ENCODE assay signal across 8 cellular contexts in genomic region chr10:12500406-12501303, GRCh38.
DNase-seq lines count a peak whose midpoint lies in the region; ATAC-seq and TF ChIP-seq lines count a peak whose summit lies in the region.

No MANE protein-coding gene starts in this region.

- no peak overlapping the region for H2BK5ac ChIP-seq in IMR-90 (ENCODE audit: low read depth, low read length, poor library complexity, severe bottlenecking)

- H2BK120ac ChIP-seq in IMR-90 (ENCODE audit: low read depth, low read length), result no peak overlapping the region

- H2AK5ac ChIP-seq in IMR-90 (ENCODE audit: low read depth, low read length), result no peak overlapping the region

- no peak overlapping the region for H3K23ac ChIP-seq in IMR-90 (ENCODE audit: low read depth, low read length)

- no peak overlapping the region for H3K56ac ChIP-seq in IMR-90 (ENCODE audit: extremely low read depth, insufficient read depth, low read length)

- H2BK20ac ChIP-seq in IMR-90 (ENCODE audit: low read depth, low read length), result no peak overlapping the region

- no peak overlapping the region for H3K4ac ChIP-seq in IMR-90 (ENCODE audit: low read depth, low read length)

- H3K9me1 ChIP-seq in IMR-90 (ENCODE audit: insufficient read depth, low read length), result no peaks in the 10 kb centered on the region

- no peaks in the 10 kb centered on the region for H4K20me1 ChIP-seq in IMR-90 (ENCODE audit: insufficient read depth, low read length)

- H3K4me3 ChIP-seq in IMR-90 (ENCODE audit: insufficient read depth, low read depth, low read length) (no peak overlapping the region), right atrium auricular region (no peak overlapping the region), uterus (no peak overlapping the region)

- H3K4me1 ChIP-seq in IMR-90 (ENCODE audit: control insufficient read depth, insufficient read depth, low read length) (peaks cover 5% of the 10 kb centered on the region; the same call in 1 of the 2 replicates), right atrium auricular region (peaks cover 0 to 41% of the 10 kb centered on the region in 2 donors), uterus (no peaks in the 10 kb centered on the region)

- H2AK9ac ChIP-seq in IMR-90 (replicated peaks; ENCODE audit: low read depth, low read length, poor library complexity), result no peak overlapping the region

- H3K18ac ChIP-seq in IMR-90 (ENCODE audit: low read depth, low read length), result no peak overlapping the region

- CTCF ChIA-PET in CD4-positive, alpha-beta T cell (lab: Charles Lee), result interaction anchor here (0.6 kb wide), 1 partner anchor 38 kb away, joined by 3 read pairs; no protein-coding TSS in a partner anchor
- CTCF ChIA-PET in IMR-90 (lab: Yijun Ruan, JAX), result no interaction called here

- no peaks in the 10 kb centered on the region for H3K27me3 ChIP-seq in CD4-positive, alpha-beta T cell (ENCODE audit: control insufficient read depth, insufficient read depth, low read length)
- H3K27me3 ChIP-seq in IMR-90 (ENCODE audit: control insufficient read depth, insufficient read depth, low read length) (no peaks in the 10 kb centered on the region; the same call in 1 of the 2 replicates), right atrium auricular region (no peaks in the 10 kb centered on the region), uterus (no peaks in the 10 kb centered on the region)

- H3K9ac ChIP-seq in IMR-90 (ENCODE audit: low read depth, low read length), result no peak overlapping the region

- no peaks in the 10 kb centered on the region for H3K36me3 Mint-ChIP-seq in CD4-positive, alpha-beta T cell (ENCODE audit: low read depth)

- no peak for ATAC-seq in CD4-positive, alpha-beta T cell (ENCODE audit: poor library complexity)
- ATAC-seq in IMR-90 (ENCODE audit: low read depth) (peak; percentile 64), GM19324 (IDR thresholded peaks at IDR 0.05; ENCODE audit: low FRiP score, unreplicated experiment) (no peak), GM21360 (IDR thresholded peaks at IDR 0.05; ENCODE audit: unreplicated experiment) (no peak)

- no peak overlapping the region for H4K91ac ChIP-seq in IMR-90 (ENCODE audit: insufficient read depth, low read depth, low read length)

- no peaks in the 10 kb centered on the region for H3K9me3 ChIP-seq in CD4-positive, alpha-beta T cell (ENCODE audit: control insufficient read depth, low read length)
- H3K9me3 ChIP-seq in IMR-90 (ENCODE audit: control insufficient read depth, insufficient read depth, low read length), result no peaks in the 10 kb centered on the region
- H3K9me3 ChIP-seq in right atrium auricular region, result no peaks in the 10 kb centered on the region
- no peaks in the 10 kb centered on the region for H3K9me3 ChIP-seq in uterus

- H3K27ac ChIP-seq in CD4-positive, alpha-beta T cell (ENCODE audit: low read depth, low read length), result no peak overlapping the region
- H3K27ac ChIP-seq in IMR-90 (ENCODE audit: insufficient read depth, low read length), result no peak overlapping the region
- no peak overlapping the region for H3K27ac ChIP-seq in right atrium auricular region
- no peak overlapping the region for H3K27ac ChIP-seq in uterus

- no peaks in the 10 kb centered on the region for H3K27me3 Mint-ChIP-seq in CD4-positive, alpha-beta T cell

- H3K36me3 ChIP-seq in IMR-90 (ENCODE audit: control insufficient read depth, insufficient read depth, low read length) (no peaks in the 10 kb centered on the region), right atrium auricular region (no peaks in the 10 kb centered on the region), uterus (no peaks in the 10 kb centered on the region)

- TF ChIP-seq CTCF in CD4-positive, alpha-beta T cell (IDR thresholded peaks at IDR 0.05), result no peak
- TF ChIP-seq CTCF in IMR-90 (conservative IDR thresholded peaks at IDR 0.05; ENCODE audit: low read depth, low read length) (no peak), right atrium auricular region (IDR thresholded peaks at IDR 0.05) (no peak), uterus (IDR thresholded peaks at IDR 0.05) (no peak)

- H3K9me3 Mint-ChIP-seq in CD4-positive, alpha-beta T cell, result no peaks in the 10 kb centered on the region

- no peak overlapping the region for H2BK15ac ChIP-seq in IMR-90 (ENCODE audit: low read depth, low read length)

- 50% methylated on average over 1 of the region's 7 CpGs; no CpG with 5 or more reads in 1 of the 2 experiments for WGBS in IMR-90 (ENCODE audit: extremely low coverage in 2 of 2, insufficient read length in 1 of 2), 2 experiments

- H3K4me3 Mint-ChIP-seq in CD4-positive, alpha-beta T cell, result no peak overlapping the region

- TF ChIP-seq RAD21 in IMR-90 (IDR thresholded peaks at IDR 0.05; ENCODE audit: low read length), result no peak

- peaks cover 72% of the 10 kb centered on the region for H3K4me1 Mint-ChIP-seq in CD4-positive, alpha-beta T cell (ENCODE audit: low read depth)

- no peak for DNase-seq in CD4-positive, alpha-beta T cell
- DNase-seq in IMR-90 (no peak), RPMI8226 (peak; percentile 20), right atrium auricular region (ENCODE audit: low spot score) (peak; percentile 53), uterus (no peak)
- DNase-seq in activated CD4-positive, CD25-positive, alpha-beta regulatory T cell (lab: John Stamatoyannopoulos, UW), result no peak

- H3K79me1 ChIP-seq in IMR-90 (ENCODE audit: low read depth in 1 of 2, low read length in 2 of 2), result no peaks in the 10 kb centered on the region

- BruUV-seq in IMR-90 (replicated peaks; lab: Mats Ljungman, UMichigan), result no TSS peak

- dilution Hi-C loops in IMR-90 (cut with HindIII; ENCODE audit: low sequenced_read_pairs, unreplicated experiment), result no loop called here

- H4K5ac ChIP-seq in IMR-90 (ENCODE audit: low read depth, low read length), result no peak overlapping the region

- POLR2A ChIA-PET in CD4-positive, alpha-beta T cell (lab: Charles Lee), result no interaction called here
- POLR2A ChIA-PET in IMR-90 (lab: Charles Lee; ENCODE audit: unreplicated experiment), result no interaction called here

- no peak overlapping the region for H2AFZ ChIP-seq in IMR-90 (replicated peaks; ENCODE audit: low read length, poor library complexity)

- H3K4me2 ChIP-seq in IMR-90 (ENCODE audit: low read depth, low read length), result peak overlapping the region; percentile 52; the same call in 1 of the 2 replicates

- H3K14ac ChIP-seq in IMR-90 (replicated peaks; ENCODE audit: low read depth, low read length), result no peak overlapping the region

- no peak overlapping the region for H4K8ac ChIP-seq in IMR-90 (ENCODE audit: low read depth in 2 of 2, low read length in 2 of 2)

- peak overlapping the region; percentile 37 for H3K27ac Mint-ChIP-seq in CD4-positive, alpha-beta T cell

- intact Hi-C loops in CD4-positive, alpha-beta T cell (cut with DNase I, micrococcal nuclease), result no loop called here
- intact Hi-C loops in IMR-90 (cut with micrococcal nuclease), result no loop called here
- intact Hi-C loops in uterus (cut with DNase I; ENCODE audit: low total_unique reads), result no loop called here

- in situ Hi-C loops in IMR-90 (cut with MboI; ENCODE audit: low sequenced_read_pairs), result no loop called here

- TF ChIP-seq POLR2A in IMR-90 (IDR thresholded peaks at IDR 0.05; ENCODE audit: low read depth, low read length), result no peak
- TF ChIP-seq POLR2A in uterus (IDR thresholded peaks at IDR 0.05), result no peak

TF ChIP-seq in IMR-90, 13 proteins besides CTCF, POLR2A, EP300 and RAD21:
- TF ChIP-seq RFX5 (IDR thresholded peaks at IDR 0.05; ENCODE audit: low read depth, low read length) (no peak), MAZ (IDR thresholded peaks at IDR 0.05; ENCODE audit: borderline replicate concordance, low read depth, low read length) (no peak), SMC3 (IDR thresholded peaks at IDR 0.05; ENCODE audit: low read depth, low read length) (no peak), USF2 (IDR thresholded peaks at IDR 0.05; ENCODE audit: low read depth, low read length) (no peak), NFE2L2 (IDR thresholded peaks at IDR 0.05; ENCODE audit: low read depth, low read length) (no peak), BHLHE40 (IDR thresholded peaks at IDR 0.05; ENCODE audit: low read depth, low read length) (no peak)
TF ChIP-seq in IMR-90: peak in this region for 0.

Comparison
In these comparisons a context has a peak if more than half of its experiments do, and no peak if none do; other contexts are left out.
1. DNase-seq: peak in RPMI8226 (single experiment) and right atrium auricular region (single experiment); none in CD4-positive, alpha-beta T cell (0 of 10), IMR-90 (single experiment), activated CD4-positive, CD25-positive, alpha-beta regulatory T cell (0 of 4) and uterus (0 of 2).